23 cellular contexts compared by ENCODE assay signal in the genomic region with DNA sequence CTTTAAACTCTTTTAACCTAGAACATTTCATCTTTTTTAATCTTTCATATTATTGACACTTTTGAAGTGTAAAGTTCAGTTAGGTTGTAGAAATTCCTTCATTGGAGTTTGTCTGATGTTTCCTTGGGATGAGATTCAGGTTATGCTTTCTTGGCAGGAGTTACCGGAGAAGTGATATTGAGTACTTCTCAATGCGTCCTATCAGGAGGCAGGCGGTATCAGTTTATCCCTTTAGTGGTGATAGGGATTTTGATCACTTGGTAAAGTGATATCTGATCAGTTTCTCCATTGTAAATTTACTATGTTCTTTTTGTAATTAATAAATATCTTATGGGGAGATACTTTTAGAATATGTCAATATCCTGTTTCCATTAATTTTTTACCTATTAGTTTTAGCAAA.
"Had no signal": no experiment of that assay in that cellular context is flagged by ENCODE, and none has a peak within 500 bp of the region (broad histone marks: within the 10 kb centered on the region; RNA-seq: fewer than 3 reads in every experiment).

No MANE protein-coding gene starts in this region.

- H3K27ac ChIP-seq: colonic mucosa, esophagus squamous epithelium, left lung, neural progenitor cell, parathyroid adenoma, prostate gland, right atrium auricular region, thoracic aorta, tibial nerve, upper lobe of left lung, uterus had no signal

- H3K9me3 Mint-ChIP-seq: dendritic cell treated with granulocyte-macrophage colony-stimulating factor and Interleukin-4, amounts not matched to agents 40 ng/mL and 50 ng/mL, for 4 days; nephron; neural progenitor cell; stimulated activated naive CD8-positive, alpha-beta T cell treated with anti-CD3 and anti-CD28 coated beads, Interleukin-15, amount 100 ng/mL, for 72 hours had no signal

- DNase-seq: colonic mucosa; effector memory CD4-positive, alpha-beta T cell; esophagus squamous epithelium; foreskin melanocyte; left lung; mesenchymal stem cell; naive thymus-derived CD4-positive, alpha-beta T cell; stimulated activated CD4-positive, alpha-beta T cell treated with anti-CD3 and anti-CD28 coated beads, Interleukin-12 subunit alpha, Interleukin-12 subunit beta, amount 100 ng/mL, for 4 hours; stimulated activated CD4-positive, alpha-beta T cell treated with anti-CD3 and anti-CD28 coated beads, Interleukin-1b, Interleukin-23, amount 100 ng/mL, for 48 hours; stimulated activated CD4-positive, alpha-beta T cell treated with anti-CD3 and anti-CD28 coated beads, Interleukin-4, amount 100 ng/mL, for 1 hour; stimulated activated CD8-positive, alpha-beta memory T cell treated with anti-CD3 and anti-CD28 coated beads, Interleukin-4, amount 100 ng/mL, for 48 hours; stimulated activated naive CD4-positive, alpha-beta T cell; stimulated activated naive CD8-positive, alpha-beta T cell treated with anti-CD3 and anti-CD28 coated beads, Interleukin-15, amount 100 ng/mL, for 72 hours; upper lobe of left lung; uterus had no signal

- H3K4me1 Mint-ChIP-seq: nephron, neural progenitor cell had no signal

- H3K27me3 ChIP-seq: colonic mucosa, esophagus squamous epithelium, left lung, neural progenitor cell, right atrium auricular region, tibial nerve, upper lobe of left lung, uterus had no signal

- H3K4me3 Mint-ChIP-seq: dendritic cell treated with granulocyte-macrophage colony-stimulating factor and Interleukin-4, amounts not matched to agents 40 ng/mL and 50 ng/mL, for 4 days; naive thymus-derived CD4-positive, alpha-beta T cell; nephron; neural progenitor cell; stimulated activated naive CD8-positive, alpha-beta T cell treated with anti-CD3 and anti-CD28 coated beads, Interleukin-15, amount 100 ng/mL, for 72 hours had no signal

- H3K27me3 Mint-ChIP-seq: dendritic cell treated with granulocyte-macrophage colony-stimulating factor and Interleukin-4, amounts not matched to agents 40 ng/mL and 50 ng/mL, for 4 days; naive thymus-derived CD4-positive, alpha-beta T cell; stimulated activated naive CD8-positive, alpha-beta T cell treated with anti-CD3 and anti-CD28 coated beads, Interleukin-15, amount 100 ng/mL, for 72 hours had no signal

- H3K27ac Mint-ChIP-seq: dendritic cell treated with granulocyte-macrophage colony-stimulating factor and Interleukin-4, amounts not matched to agents 40 ng/mL and 50 ng/mL, for 4 days; naive thymus-derived CD4-positive, alpha-beta T cell; nephron; neural progenitor cell; stimulated activated naive CD8-positive, alpha-beta T cell treated with anti-CD3 and anti-CD28 coated beads, Interleukin-15, amount 100 ng/mL, for 72 hours had no signal
